8 cellular contexts compared by ENCODE assay signal in genomic region chr2:231925303-231926179, GRCh38. TPM values are rescaled to one million over a fixed set of nuclear protein-coding genes. Genes with fewer than 3 reads are reported as not detected.
DNase-seq lines count a peak whose midpoint lies in the region; ATAC-seq and TF ChIP-seq lines count a peak whose summit lies in the region.

No MANE protein-coding gene starts in this region.

- H3K9me3 ChIP-seq in NT2/D1 (ENCODE audit: insufficient read depth, low read length): peaks cover 16% of the 10 kb centered on the region; the same call in 1 of the 2 replicates
- H3K9me3 ChIP-seq in mucosa of descending colon: no peaks in the 10 kb centered on the region

- DNase-seq in DMS53 (lab: John Stamatoyannopoulos, UW): peak; percentile 88
- DNase-seq in NT2/D1 (ENCODE audit: low read depth, low spot score): peak; percentile 77
- DNase-seq in activated T-cell treated with anti-CD3 and anti-CD28 coated beads for 4 hours: peak; percentile 47
- peak; percentile 26 for DNase-seq in epithelial cell of prostate (ENCODE audit: low read depth, low spot score)
- DNase-seq in mucosa of descending colon: peak; percentile 79 to 89 (median 85)
- peak; percentile 14 to 29 for DNase-seq in stimulated activated CD8-positive, alpha-beta memory T cell treated with anti-CD3 and anti-CD28 coated beads, Interleukin-15, amount 100 ng/mL, for 4 hours (ENCODE audit: low read depth in 2 of 2)
- no peak for DNase-seq in NCI-H187 treated with DMSO at 0.1 percent for 48 hours (lab: John Stamatoyannopoulos, UW)

- H3K4me1 ChIP-seq in NT2/D1 (ENCODE audit: insufficient read depth, insufficient read length) (peaks cover 16% of the 10 kb centered on the region), mucosa of descending colon (ENCODE audit: low read depth) (peaks cover 14% of the 10 kb centered on the region)

- H3K27me3 ChIP-seq in NT2/D1 (ENCODE audit: insufficient read depth, insufficient read length): peaks cover 38% of the 10 kb centered on the region

- H3K9ac ChIP-seq in NT2/D1 (ENCODE audit: insufficient read length, low read depth): peak overlapping the region; percentile 89

- H3K4me3 ChIP-seq in NT2/D1 (ENCODE audit: insufficient read length, low read depth) (peak overlapping the region; percentile 73), mucosa of descending colon (no peak overlapping the region)

- no peak overlapping the region for H3K27ac ChIP-seq in epithelial cell of prostate

- intact Hi-C loops in mucosa of descending colon (cut with DNase I, micrococcal nuclease): loop anchor here (5.0 to 10.0 kb wide), 4 partner anchors 217 to 509 kb away; no protein-coding TSS in a partner anchor

- peak; percentile 85 for TF ChIP-seq CTCF in mucosa of descending colon (IDR thresholded peaks at IDR 0.05)

- ATAC-seq in HG02938 (IDR thresholded peaks at IDR 0.05; ENCODE audit: unreplicated experiment) (peak; percentile 44), mucosa of descending colon (peak; percentile 93)

- H3K36me3 ChIP-seq in NT2/D1 (ENCODE audit: insufficient read depth, insufficient read length, low read length) (peaks cover 4% of the 10 kb centered on the region), mucosa of descending colon (ENCODE audit: low read depth) (no peaks in the 10 kb centered on the region)

RNA-seq across cellular contexts. Expression of gene NPPC, which starts 0.7 kb away (rescaled TPM):
- 1 to 10 TPM in 1 of 3 donors, under 1 TPM in 1, not detected in 1; 0.39 to 2.7 TPM for total RNA-seq in mucosa of descending colon

RNA-seq across cellular contexts. Expression of gene DIS3L2, which starts 36.0 kb away (rescaled TPM):
- total RNA-seq in mucosa of descending colon: 10 to 100 TPM; 28.5 to 43.0 (median 42.5) TPM
